Comparison of ENCODE assay signal across 1 cellular context in the genomic region with DNA sequence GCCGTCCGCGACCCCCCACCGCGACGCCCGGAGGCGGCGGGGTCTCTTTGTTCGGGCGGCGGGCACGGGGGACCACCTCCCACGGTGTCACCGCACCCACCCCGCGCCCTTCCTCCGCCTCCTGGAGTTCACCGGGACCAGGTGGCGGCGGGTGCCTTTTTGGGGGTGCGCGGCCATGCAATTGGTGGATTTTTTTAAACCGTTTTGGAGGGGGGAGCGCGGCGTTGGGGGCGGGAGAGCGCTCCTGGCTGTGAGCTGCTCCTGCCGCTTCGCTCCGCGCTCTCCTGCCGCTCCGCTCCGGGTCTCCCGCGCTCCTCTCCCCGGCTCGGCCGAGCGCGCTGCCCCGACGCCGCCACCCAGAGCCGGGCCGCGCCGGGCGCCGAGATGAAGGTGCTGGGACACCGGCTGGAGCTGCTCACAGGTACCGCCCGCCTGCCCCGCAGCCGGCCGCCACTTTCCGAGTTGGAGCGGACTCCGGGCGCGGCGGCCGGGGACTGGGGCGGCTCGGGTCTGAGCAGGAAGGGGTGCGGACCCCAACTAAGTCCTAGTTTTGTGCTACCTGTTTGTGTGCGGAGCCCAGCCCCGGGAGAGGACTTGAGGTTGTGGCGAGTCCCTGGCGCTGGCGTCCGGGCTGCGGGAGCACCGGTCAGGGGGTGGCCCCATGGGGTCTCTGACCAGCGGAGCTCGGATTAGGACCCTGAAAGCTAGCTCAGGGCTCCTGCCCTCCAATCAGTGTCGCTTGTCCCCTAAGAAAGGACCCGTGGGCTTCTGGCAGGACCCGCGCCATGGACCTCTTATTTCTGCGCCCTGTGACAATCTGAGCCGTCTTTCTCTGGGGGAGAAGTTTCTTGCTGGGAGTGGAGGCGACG.
TF ChIP-seq lines count a peak whose summit lies in the region.

No MANE protein-coding gene starts in this region.

TF ChIP-seq in IMR-90, 13 proteins besides CTCF, POLR2A, EP300 and RAD21 (continued from another document):
- no peak for TF ChIP-seq RCOR1 (IDR thresholded peaks at IDR 0.05; ENCODE audit: insufficient replicate concordance, low read length)
- TF ChIP-seq MAFK (IDR thresholded peaks at IDR 0.05; ENCODE audit: low read depth, low read length), result no peak
- no peak for TF ChIP-seq BHLHE40 (IDR thresholded peaks at IDR 0.05; ENCODE audit: low read depth, low read length)
- no peak for TF ChIP-seq MAZ (IDR thresholded peaks at IDR 0.05; ENCODE audit: borderline replicate concordance, low read depth, low read length)
- TF ChIP-seq FOS (IDR thresholded peaks at IDR 0.05; ENCODE audit: low read depth, low read length), result no peak
- TF ChIP-seq CEBPB (IDR thresholded peaks at IDR 0.05; ENCODE audit: low read depth, low read length), result no peak
- TF ChIP-seq, protein P1, sequence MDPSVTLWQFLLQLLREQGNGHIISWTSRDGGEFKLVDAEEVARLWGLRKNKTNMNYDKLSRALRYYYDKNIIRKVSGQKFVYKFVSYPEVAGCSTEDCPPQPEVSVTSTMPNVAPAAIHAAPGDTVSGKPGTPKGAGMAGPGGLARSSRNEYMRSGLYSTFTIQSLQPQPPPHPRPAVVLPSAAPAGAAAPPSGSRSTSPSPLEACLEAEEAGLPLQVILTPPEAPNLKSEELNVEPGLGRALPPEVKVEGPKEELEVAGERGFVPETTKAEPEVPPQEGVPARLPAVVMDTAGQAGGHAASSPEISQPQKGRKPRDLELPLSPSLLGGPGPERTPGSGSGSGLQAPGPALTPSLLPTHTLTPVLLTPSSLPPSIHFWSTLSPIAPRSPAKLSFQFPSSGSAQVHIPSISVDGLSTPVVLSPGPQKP (IDR thresholded peaks at IDR 0.05; ENCODE audit: borderline replicate concordance, low read depth, low read length), result no peak
- no peak for TF ChIP-seq CHD1 (IDR thresholded peaks at IDR 0.05; ENCODE audit: low read depth, low read length)
- TF ChIP-seq, protein P2, sequence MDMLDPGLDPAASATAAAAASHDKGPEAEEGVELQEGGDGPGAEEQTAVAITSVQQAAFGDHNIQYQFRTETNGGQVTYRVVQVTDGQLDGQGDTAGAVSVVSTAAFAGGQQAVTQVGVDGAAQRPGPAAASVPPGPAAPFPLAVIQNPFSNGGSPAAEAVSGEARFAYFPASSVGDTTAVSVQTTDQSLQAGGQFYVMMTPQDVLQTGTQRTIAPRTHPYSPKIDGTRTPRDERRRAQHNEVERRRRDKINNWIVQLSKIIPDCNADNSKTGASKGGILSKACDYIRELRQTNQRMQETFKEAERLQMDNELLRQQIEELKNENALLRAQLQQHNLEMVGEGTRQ (IDR thresholded peaks at IDR 0.05; ENCODE audit: low read depth, low read length), result no peak
